1 cellular context compared by ENCODE assay signal in genomic region chr9:75146229-75146628, GRCh38.
TF ChIP-seq lines count a peak whose summit lies in the region.

No MANE protein-coding gene starts in this region.

TF ChIP-seq in SK-N-SH, 30 proteins besides CTCF, POLR2A, EP300 and RAD21 (continued from another document):
- TF ChIP-seq USF1 (IDR thresholded peaks at IDR 0.05; ENCODE audit: borderline replicate concordance, low read depth) (no peak), FOXJ3 (CRISPR knock-in tag; IDR thresholded peaks at IDR 0.05) (no peak), SMC3 (IDR thresholded peaks at IDR 0.05; ENCODE audit: low read depth, low read length) (no peak), FOSL2 (IDR thresholded peaks at IDR 0.05; ENCODE audit: borderline replicate concordance, low read depth) (no peak), TCF12 (IDR thresholded peaks at IDR 0.05) (no peak), RFX5 (IDR thresholded peaks at IDR 0.05; ENCODE audit: low read length) (no peak)
TF ChIP-seq in SK-N-SH: peak in this region for 0.
